Comparison of ENCODE assay signal across 18 cellular contexts in the genomic region with DNA sequence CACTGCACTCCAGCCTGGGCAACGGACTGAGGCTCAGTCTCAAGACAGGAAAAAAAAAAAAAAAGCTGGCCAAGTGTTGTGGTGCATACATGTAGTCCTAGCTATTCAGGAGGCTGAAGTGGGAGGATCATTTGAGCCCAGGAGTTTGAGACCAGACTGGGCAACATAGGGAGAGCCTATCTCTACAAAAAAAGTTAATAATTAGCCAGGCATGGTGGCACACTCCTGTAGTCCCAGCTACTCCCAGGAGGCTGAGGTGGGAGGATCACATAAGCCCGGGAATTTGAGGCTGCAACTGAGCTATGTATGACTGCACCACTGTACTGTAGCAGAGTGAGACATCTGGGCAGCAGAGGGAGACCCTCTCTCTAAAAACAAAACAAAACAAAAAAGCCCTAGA. TPM values are rescaled to one million over a fixed set of nuclear protein-coding genes. Genes with fewer than 3 reads are reported as not detected.
DNase-seq lines count a peak whose midpoint lies in the region; ATAC-seq and TF ChIP-seq lines count a peak whose summit lies in the region.
"Had no signal": no experiment of that assay in that cellular context is flagged by ENCODE, and none has a peak within 500 bp of the region (broad histone marks: within the 10 kb centered on the region; RNA-seq: fewer than 3 reads in every experiment).

No MANE protein-coding gene starts in this region.

- TF ChIP-seq CTCF in left ventricle myocardium inferior (IDR thresholded peaks at IDR 0.05; ENCODE audit: borderline replicate concordance) (no peak), right atrium auricular region (IDR thresholded peaks at IDR 0.05) (no peak), vagina (IDR thresholded peaks at IDR 0.05) (no peak)

- no peaks in the 10 kb centered on the region for H3K9me3 Mint-ChIP-seq in activated naive CD8-positive, alpha-beta T cell (ENCODE audit: low read depth)
- no peaks in the 10 kb centered on the region for H3K9me3 Mint-ChIP-seq in activated naive CD8-positive, alpha-beta T cell treated with anti-CD3 and anti-CD28 coated beads, Interleukin-2, amount 50 U/mL, for 24 hours
- H3K9me3 Mint-ChIP-seq: CD4-positive, alpha-beta memory T cell; H9 had no signal

- no peak for DNase-seq in activated naive CD8-positive, alpha-beta T cell treated with anti-CD3 and anti-CD28 coated beads, Interleukin-2, amount 50 U/mL, for 24 hours
- DNase-seq in left ventricle myocardium inferior (no peak), right atrium auricular region (ENCODE audit: low spot score) (no peak), vagina (ENCODE audit: extremely low spot score in 2 of 2) (no peak)
- DNase-seq: 8988T; C1 segment of cervical spinal cord; Calu3; CD4-positive, alpha-beta memory T cell; COR-L47; DMS79; EL; GDM1; H9 had no signal

- intact Hi-C loops in left ventricle myocardium inferior (cut with micrococcal nuclease) (no loop called here), vagina (cut with DNase I) (no loop called here)

- no peaks in the 10 kb centered on the region for H3K27me3 Mint-ChIP-seq in activated naive CD8-positive, alpha-beta T cell
- no peaks in the 10 kb centered on the region for H3K27me3 Mint-ChIP-seq in activated naive CD8-positive, alpha-beta T cell treated with anti-CD3 and anti-CD28 coated beads, Interleukin-2, amount 50 U/mL, for 24 hours
- H3K27me3 Mint-ChIP-seq: CD4-positive, alpha-beta memory T cell had no signal

- no peak for ATAC-seq in activated naive CD8-positive, alpha-beta T cell treated with anti-CD3 and anti-CD28 coated beads, Interleukin-2, amount 50 U/mL, for 24 hours
- ATAC-seq: GM12878, GM23338, HCT116 had no signal

- H3K4me3 ChIP-seq in left ventricle myocardium inferior (no peak overlapping the region), right atrium auricular region (no peak overlapping the region), thymus (ENCODE audit: low read length) (no peak overlapping the region), vagina (no peak overlapping the region)
- H3K4me3 ChIP-seq: GM12878, GM23338 had no signal

- no peak for TF ChIP-seq POLR2A in vagina (IDR thresholded peaks at IDR 0.05)

- 95% methylated on average over 2 of the region's 2 CpGs for WGBS in thymus

- no peaks in the 10 kb centered on the region for H3K36me3 Mint-ChIP-seq in activated naive CD8-positive, alpha-beta T cell
- no peaks in the 10 kb centered on the region for H3K36me3 Mint-ChIP-seq in activated naive CD8-positive, alpha-beta T cell treated with anti-CD3 and anti-CD28 coated beads, Interleukin-2, amount 50 U/mL, for 24 hours (ENCODE audit: low read depth)
- H3K36me3 Mint-ChIP-seq: CD4-positive, alpha-beta memory T cell had no signal

- no peak overlapping the region for H3K4me3 Mint-ChIP-seq in activated naive CD8-positive, alpha-beta T cell
- no peak overlapping the region for H3K4me3 Mint-ChIP-seq in activated naive CD8-positive, alpha-beta T cell treated with anti-CD3 and anti-CD28 coated beads, Interleukin-2, amount 50 U/mL, for 24 hours
- H3K4me3 Mint-ChIP-seq: CD4-positive, alpha-beta memory T cell; GM23338; H9 had no signal

- peaks cover 18% of the 10 kb centered on the region for H3K4me1 Mint-ChIP-seq in activated naive CD8-positive, alpha-beta T cell (ENCODE audit: low read depth)
- H3K4me1 Mint-ChIP-seq in activated naive CD8-positive, alpha-beta T cell treated with anti-CD3 and anti-CD28 coated beads, Interleukin-2, amount 50 U/mL, for 24 hours, result peaks cover 8% of the 10 kb centered on the region

- H3K27ac Mint-ChIP-seq in activated naive CD8-positive, alpha-beta T cell, result peak overlapping the region; percentile 81
- H3K27ac Mint-ChIP-seq in activated naive CD8-positive, alpha-beta T cell treated with anti-CD3 and anti-CD28 coated beads, Interleukin-2, amount 50 U/mL, for 24 hours, result no peak overlapping the region
- H3K27ac Mint-ChIP-seq: GM23338 had no signal

- peaks cover 45% of the 10 kb centered on the region for H3K4me1 ChIP-seq in left ventricle myocardium inferior
- peaks cover 0 to 36% of the 10 kb centered on the region in 2 donors for H3K4me1 ChIP-seq in right atrium auricular region
- peaks cover 21% of the 10 kb centered on the region for H3K4me1 ChIP-seq in thymus (ENCODE audit: control insufficient read depth, insufficient read depth, low read length)
- peaks cover 11% of the 10 kb centered on the region for H3K4me1 ChIP-seq in vagina

- H3K36me3 ChIP-seq in left ventricle myocardium inferior (peaks cover 46% of the 10 kb centered on the region), right atrium auricular region (peaks cover 28% of the 10 kb centered on the region), thymus (ENCODE audit: control insufficient read depth, insufficient read depth) (no peaks in the 10 kb centered on the region), vagina (no peaks in the 10 kb centered on the region)

- H3K27me3 ChIP-seq in left ventricle myocardium inferior (ENCODE audit: low read depth) (no peaks in the 10 kb centered on the region), right atrium auricular region (no peaks in the 10 kb centered on the region), thymus (ENCODE audit: control insufficient read depth, insufficient read depth) (no peaks in the 10 kb centered on the region), vagina (no peaks in the 10 kb centered on the region)

- H3K9me3 ChIP-seq in left ventricle myocardium inferior (replicated peaks), result no peaks in the 10 kb centered on the region
- H3K9me3 ChIP-seq in right atrium auricular region, result no peaks in the 10 kb centered on the region
- no peaks in the 10 kb centered on the region for H3K9me3 ChIP-seq in thymus (ENCODE audit: control insufficient read depth)
- no peaks in the 10 kb centered on the region for H3K9me3 ChIP-seq in vagina

- peak overlapping the region; percentile 93 for H3K27ac ChIP-seq in left ventricle myocardium inferior (replicated peaks)
- no peak overlapping the region for H3K27ac ChIP-seq in right atrium auricular region
- H3K27ac ChIP-seq in thymus (ENCODE audit: low read depth), result peak overlapping the region; percentile 85
- no peak overlapping the region for H3K27ac ChIP-seq in vagina

RNA-seq across cellular contexts. Expression of a gene that starts 58.9 kb away (rescaled TPM):
- total RNA-seq in left ventricle myocardium inferior (276 TPM), right atrium auricular region (10 to 100 TPM; 84.2 to 85.0 TPM), vagina (3.7 TPM)
- polyA plus RNA-seq in thymus, result 4.2 TPM
- total RNA-seq: CD4-positive, alpha-beta memory T cell had no signal
- polyA plus RNA-seq: CD4-positive, alpha-beta memory T cell had no signal

Comparison
In these comparisons a context has a peak if more than half of its experiments do, and no peak if none do; other contexts are left out.
1. H3K27ac ChIP-seq: peak in left ventricle myocardium inferior (single experiment) and thymus (single experiment); none in right atrium auricular region (0 of 2) and vagina (single experiment).
2. RNA of a gene that starts 58.9 kb away (total RNA-seq): 276 TPM in left ventricle myocardium inferior (single experiment) and 84.2 to 85.0 TPM in right atrium auricular region; 3.7 TPM in vagina (single experiment); every median in the first group is over 10 times any median in the second.